ENCODE assay signal across 10 cellular contexts in the genomic region with DNA sequence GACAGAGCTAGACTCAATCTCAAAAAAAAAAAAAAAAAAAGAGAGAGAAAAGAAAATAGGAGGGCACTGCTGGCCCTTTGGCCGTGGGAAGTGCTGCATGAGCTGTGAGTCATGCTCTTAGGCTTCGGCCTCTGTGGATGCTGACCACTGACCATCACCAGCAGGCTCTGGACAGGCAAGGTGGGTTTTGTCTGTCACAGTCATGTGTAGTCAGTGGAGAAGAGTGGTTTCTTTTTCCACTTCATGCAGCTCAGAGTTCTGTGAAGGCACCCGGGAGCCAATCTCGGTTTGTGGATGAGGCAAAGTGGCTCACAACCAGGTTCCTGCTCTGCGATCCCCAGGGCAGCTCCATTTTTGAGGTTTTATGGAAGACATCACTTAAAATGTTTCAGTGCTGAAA. TPM values are rescaled to one million over a fixed set of nuclear protein-coding genes. Genes with fewer than 3 reads are reported as not detected.
DNase-seq lines count a peak whose midpoint lies in the region; ATAC-seq and TF ChIP-seq lines count a peak whose summit lies in the region.
"Had no signal": no experiment of that assay in that cellular context is flagged by ENCODE, and none has a peak within 500 bp of the region (broad histone marks: within the 10 kb centered on the region; RNA-seq: fewer than 3 reads in every experiment).

No MANE protein-coding gene starts in this region.

- BruUV-seq in HCT116 (replicated peaks; lab: Mats Ljungman, UMichigan), result no TSS peak

- CTCF ChIA-PET in HCT116 (lab: Charles Lee), result interaction anchor here (1.2 kb wide), 1 partner anchor 13 kb away, joined by 3 read pairs; no protein-coding TSS in a partner anchor

- no peak for ATAC-seq in HCT116
- ATAC-seq in lung (ENCODE audit: insufficient read depth, low FRiP score), result peak; percentile 49
- no peak for ATAC-seq in HG02973 (IDR thresholded peaks at IDR 0.05; ENCODE audit: unreplicated experiment)

- H2AFZ ChIP-seq in HCT116 (ENCODE audit: low read depth, low read length, poor library complexity, severe bottlenecking), result peak overlapping the region; percentile 43

- H3K4me1 ChIP-seq in HCT116 (ENCODE audit: control insufficient read depth in 1 of 2, insufficient read depth in 2 of 2, low read length in 2 of 2) (peaks cover 58 to 84% of the 10 kb centered on the region in 2 experiments), lung (ENCODE audit: control insufficient read depth in 2 of 2, insufficient read depth in 2 of 2, low read length in 2 of 2) (peaks cover 0 to 2% of the 10 kb centered on the region in 2 donors)

- no peak overlapping the region for H3K27ac ChIP-seq in HCT116 (ENCODE audit: low read depth, low read length)
- no peak overlapping the region for H3K27ac ChIP-seq in lung (ENCODE audit: low read depth in 1 of 2, low read length in 1 of 2)

- H3K36me3 ChIP-seq in HCT116 (ENCODE audit: control insufficient read depth in 1 of 2, insufficient read depth in 2 of 2, low read length in 2 of 2) (no peaks in the 10 kb centered on the region), lung (ENCODE audit: control insufficient read depth in 2 of 2, insufficient read depth in 2 of 2, low read length in 2 of 2) (no peaks in the 10 kb centered on the region)

- no peak for TF ChIP-seq RAD21 in HCT116 (IDR thresholded peaks at IDR 0.05; ENCODE audit: low read depth)

- H4K20me1 ChIP-seq in HCT116 (ENCODE audit: insufficient read depth), result no peaks in the 10 kb centered on the region

- intact Hi-C loops in HCT116 (cut with micrococcal nuclease), result loop anchor here (10.0 kb wide), 1 partner anchor 190 kb away; no protein-coding TSS in a partner anchor

- H3K9me3 ChIP-seq in HCT116 (ENCODE audit: control insufficient read depth in 1 of 2, insufficient read depth in 1 of 2, low read depth in 1 of 2, low read length in 2 of 2) (no peaks in the 10 kb centered on the region), lung (ENCODE audit: control insufficient read depth in 2 of 2, insufficient read depth in 1 of 2, low read length in 1 of 2) (no peaks in the 10 kb centered on the region)

- DNase-seq in AG08395 (ENCODE audit: low spot score), result peak; percentile 47
- no peak for DNase-seq in HCT116 (ENCODE audit: low read depth, low spot score)
- peak; percentile 98 for DNase-seq in amniotic epithelial cell (ENCODE audit: low read depth)
- DNase-seq in lung (ENCODE audit: low spot score), result peak; percentile 35
- DNase-seq in epidermal melanocyte (ENCODE audit: insufficient read length, low spot score), result no peak
- DNase-seq in cerebellar nuclear complex (lab: John Stamatoyannopoulos, UW), result no peak
- no peak for DNase-seq in stimulated activated CD4-positive, alpha-beta T cell treated with anti-CD3 and anti-CD28 coated beads, Interleukin-12 subunit alpha, Interleukin-12 subunit beta, amount 100 ng/mL, for 4 hours
- DNase-seq: DMS79 had no signal

- POLR2A ChIA-PET in HCT116 (lab: Charles Lee), result no interaction called here

- H3K9ac ChIP-seq in HCT116 (ENCODE audit: low read length), result no peak overlapping the region

- no peaks in the 10 kb centered on the region for H3K9me2 ChIP-seq in HCT116 (ENCODE audit: insufficient read depth)

- H3K4me2 ChIP-seq in HCT116 (ENCODE audit: low read length), result peak overlapping the region; percentile 44

- H3K4me3 ChIP-seq in HCT116 (replicated peaks in 1 of 2; ENCODE audit: low read depth in 1 of 2, low read length in 2 of 2) (no peak overlapping the region), lung (no peak overlapping the region)

- no peak for TF ChIP-seq CTCF in HCT116 (IDR thresholded peaks at IDR 0.05 in 2 of 3, conservative IDR thresholded peaks at IDR 0.05 in 1 of 3; ENCODE audit: borderline replicate concordance in 1 of 3, insufficient read depth in 1 of 3, low read depth in 2 of 3, low read length in 2 of 3)
- TF ChIP-seq CTCF in lung (IDR thresholded peaks at IDR 0.05; ENCODE audit: control extremely low read depth, extremely low read depth), result no peak

- no peaks in the 10 kb centered on the region for H3K79me2 ChIP-seq in HCT116 (ENCODE audit: insufficient read depth, low read length)

- 76 to 92% methylated on average over 5 of the region's 5 CpGs for WGBS in lung, 2 donors

- H3K27me3 ChIP-seq in HCT116 (ENCODE audit: insufficient read depth, low read length) (no peaks in the 10 kb centered on the region), lung (ENCODE audit: control insufficient read depth, insufficient read depth) (no peaks in the 10 kb centered on the region)

- TF ChIP-seq POLR2A in HCT116 (IDR thresholded peaks at IDR 0.05; ENCODE audit: borderline replicate concordance, extremely low read depth, insufficient read depth, insufficient read length), result no peak

- RAD21 ChIA-PET in HCT116 (lab: Charles Lee; ENCODE audit: low non-redundant PET in 1 of 2, low total read pairs in 2 of 2, uncharacterized antibody in 2 of 2, unreplicated experiment in 2 of 2), result no interaction called here

TF ChIP-seq in HCT116, 20 proteins besides CTCF, POLR2A, EP300 and RAD21:
- peak; percentile 23; the same call in 1 of the 2 replicates for TF ChIP-seq FOSL1 (IDR thresholded peaks at IDR 0.05; ENCODE audit: low read depth)
- TF ChIP-seq TCF7L2 (IDR thresholded peaks at IDR 0.05; ENCODE audit: borderline replicate concordance, extremely low read depth, insufficient read depth, insufficient read length), result no peak

RNA-seq across cellular contexts. Expression of a gene that starts 58.1 kb away (rescaled TPM):
- total RNA-seq in HCT116 (2021; ENCODE audit: unreplicated experiment) (not detected), lung (10 to 100 TPM in 1 of 2 donors, 1 to 10 TPM in 1; 4.0 to 12.5 TPM)
- not detected in 2 replicates for polyA plus RNA-seq in HCT116 (2012)
- 1 to 10 TPM; 1.6 to 2.1 TPM for polyA plus RNA-seq in lung
- total RNA-seq: OCI-LY7 had no signal

Comparison
In these comparisons a context has a peak if more than half of its experiments do, and no peak if none do; other contexts are left out.
1. DNase-seq: peak in AG08395 (single experiment), amniotic epithelial cell (single experiment) and lung (single experiment); none in HCT116 (single experiment), epidermal melanocyte (single experiment), cerebellar nuclear complex (0 of 2) and stimulated activated CD4-positive, alpha-beta T cell treated with anti-CD3 and anti-CD28 coated beads, Interleukin-12 subunit alpha, Interleukin-12 subunit beta, amount 100 ng/mL, for 4 hours (single experiment).